In the genomic region with DNA sequence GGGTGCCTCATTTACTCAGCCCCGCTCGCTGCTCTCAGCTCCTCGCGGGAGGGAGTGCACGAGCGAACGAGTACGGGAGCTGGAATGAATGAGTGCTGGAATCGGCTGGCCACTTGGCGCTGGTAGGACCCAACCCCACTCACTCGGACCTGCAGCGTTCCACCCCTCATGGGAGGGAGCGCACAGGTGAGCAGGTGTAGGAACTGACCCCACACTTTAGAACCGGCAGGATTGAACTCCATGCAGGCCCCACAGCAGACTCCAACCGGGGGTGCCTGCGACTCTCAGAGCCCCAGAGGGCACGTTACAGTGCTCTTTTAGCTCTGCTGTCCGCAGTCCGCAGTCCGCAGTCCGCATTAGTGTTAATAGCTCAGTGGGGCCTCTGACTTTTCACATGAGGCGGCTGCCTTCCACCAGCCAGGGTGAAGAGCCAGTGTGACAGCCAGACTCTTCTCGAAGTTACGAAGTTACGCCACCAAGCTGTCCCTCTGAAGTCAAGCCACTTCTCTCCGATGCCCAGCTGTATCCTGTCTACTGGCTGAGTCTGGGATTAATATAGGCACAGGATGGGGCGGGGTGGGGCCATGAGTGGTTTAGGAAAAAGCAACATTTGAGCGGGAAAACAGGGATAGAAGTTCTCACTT, we compare ENCODE assay signal across 13 cellular contexts.
DNase-seq lines count a peak whose midpoint lies in the region; ATAC-seq and TF ChIP-seq lines count a peak whose summit lies in the region.
"Had no signal": no experiment of that assay in that cellular context is flagged by ENCODE, and none has a peak within 500 bp of the region (broad histone marks: within the 10 kb centered on the region; RNA-seq: fewer than 3 reads in every experiment).

No MANE protein-coding gene starts in this region.

- no peak overlapping the region for H2BK12ac ChIP-seq in mesenchymal stem cell (ENCODE audit: low read length in 2 of 2)

- H3K27me3 ChIP-seq in heart left ventricle: peaks cover 0 to 21% (median 7%) of the 10 kb centered on the region in 9 donors
- H3K27me3 ChIP-seq in mesenchymal stem cell (ENCODE audit: control insufficient read depth in 1 of 2, insufficient read depth in 1 of 2, low read length in 2 of 2): no peaks in the 10 kb centered on the region
- H3K27me3 ChIP-seq in testis: no peaks in the 10 kb centered on the region
- H3K27me3 ChIP-seq in MM.1S (replicated peaks; ENCODE audit: insufficient read depth, low read length): no peaks in the 10 kb centered on the region

- H2BK5ac ChIP-seq in mesenchymal stem cell (ENCODE audit: low read depth, low read length, poor library complexity, severe bottlenecking): no peak overlapping the region

- TF ChIP-seq CTCF in WTC11 (IDR thresholded peaks at IDR 0.05) (no peak), heart left ventricle (IDR thresholded peaks at IDR 0.05) (no peak), testis (IDR thresholded peaks at IDR 0.05) (no peak), MM.1S (IDR thresholded peaks at IDR 0.05; ENCODE audit: low read length) (no peak)

- DNase-seq in WTC11 (ENCODE audit: low spot score): peak; percentile 38
- DNase-seq in heart left ventricle: peak in 3 of 5 donors; percentile 14 to 35 (median 17)
- peak; percentile 43 for DNase-seq in mesenchymal stem cell
- DNase-seq in testis: peak; percentile 37
- no peak for DNase-seq in MM.1S
- DNase-seq in DMS 273 treated with DMSO at 0.1 percent for 48 hours (lab: John Stamatoyannopoulos, UW): no peak
- DNase-seq: activated CD4-positive, alpha-beta T cell treated with anti-CD3 and anti-CD28 coated beads, Interleukin-2, amount 50 U/mL, for 48 hours; esophagus squamous epithelium; Karpas-422; NCI-H2171 treated with DMSO at 0.1 percent for 48 hours; OCI-M1; stimulated activated CD4-positive, alpha-beta T cell treated with anti-CD3 and anti-CD28 coated beads, Interleukin-4, amount 100 ng/mL, for 1 hour had no signal

- H3K36me3 ChIP-seq in heart left ventricle (no peaks in the 10 kb centered on the region), mesenchymal stem cell (ENCODE audit: control insufficient read depth in 1 of 2, insufficient read depth in 2 of 2, low read depth in 1 of 2, low read length in 2 of 2) (no peaks in the 10 kb centered on the region), testis (ENCODE audit: low read depth, missing control alignments) (no peaks in the 10 kb centered on the region), MM.1S (replicated peaks; ENCODE audit: insufficient read depth, low read length) (no peaks in the 10 kb centered on the region)
- H3K36me3 ChIP-seq: esophagus squamous epithelium had no signal

- H2AK5ac ChIP-seq in mesenchymal stem cell (ENCODE audit: low read length, severe bottlenecking): no peak overlapping the region

- no peak overlapping the region for H3K27ac Mint-ChIP-seq in WTC11

- no peaks in the 10 kb centered on the region for H3F3A ChIP-seq in MM.1S (ENCODE audit: insufficient read depth, low read length)

- no peaks in the 10 kb centered on the region for H3K36me3 Mint-ChIP-seq in WTC11

- no peak overlapping the region for H4K8ac ChIP-seq in mesenchymal stem cell (ENCODE audit: low read length)

- H2AFZ ChIP-seq in mesenchymal stem cell (ENCODE audit: low read depth, low read length) (peak overlapping the region; percentile 64), MM.1S (ENCODE audit: low read length) (no peak overlapping the region)

- POLR2A ChIA-PET in WTC11 (lab: Charles Lee): no interaction called here

- intact Hi-C loops in heart left ventricle (cut with DNase I) (no loop called here), testis (cut with DNase I; ENCODE audit: low total_unique reads) (no loop called here)

- H3K4ac ChIP-seq in mesenchymal stem cell (ENCODE audit: low read depth in 1 of 2, low read length in 2 of 2): no peak overlapping the region

- H3K4me3 ChIP-seq in heart left ventricle (no peak overlapping the region), mesenchymal stem cell (ENCODE audit: insufficient read depth in 1 of 2, low read depth in 1 of 2, low read length in 2 of 2) (peak overlapping the region; percentile 39 to 56), testis (no peak overlapping the region), MM.1S (ENCODE audit: low read length) (no peak overlapping the region)

- H3K9ac ChIP-seq in mesenchymal stem cell (ENCODE audit: low read length) (no peak overlapping the region), MM.1S (ENCODE audit: low read length) (no peak overlapping the region)

- peak overlapping the region; percentile 92 for H3K4me2 ChIP-seq in mesenchymal stem cell (ENCODE audit: low read length, poor library complexity, severe bottlenecking)
- H3K4me2 ChIP-seq in MM.1S (ENCODE audit: low read depth, low read length): no peak overlapping the region

- no peaks in the 10 kb centered on the region for H4K20me1 ChIP-seq in MM.1S (ENCODE audit: insufficient read depth, low read length)

- no peak overlapping the region for H2BK15ac ChIP-seq in mesenchymal stem cell (ENCODE audit: low read depth, poor library complexity, severe bottlenecking)

- no peaks in the 10 kb centered on the region for H3K9me3 Mint-ChIP-seq in WTC11

- H3K79me1 ChIP-seq in mesenchymal stem cell (replicated peaks; ENCODE audit: low read length, poor library complexity, severe bottlenecking): no peaks in the 10 kb centered on the region

- H3K4me1 ChIP-seq in heart left ventricle (peaks cover 0 to 3% (median 0%) of the 10 kb centered on the region in 12 donors), mesenchymal stem cell (ENCODE audit: control insufficient read depth, insufficient read depth, low read depth, low read length) (peaks cover 6% of the 10 kb centered on the region), testis (no peaks in the 10 kb centered on the region), MM.1S (ENCODE audit: low read length) (peaks cover 7% of the 10 kb centered on the region; the same call in 1 of the 2 replicates)
- H3K4me1 ChIP-seq: esophagus squamous epithelium had no signal

- no peak overlapping the region for H4K91ac ChIP-seq in mesenchymal stem cell (ENCODE audit: low read length)

- H3K27ac ChIP-seq in heart left ventricle: no peak overlapping the region
- no peak overlapping the region for H3K27ac ChIP-seq in mesenchymal stem cell (ENCODE audit: low read length, poor library complexity, severe bottlenecking)
- no peak overlapping the region for H3K27ac ChIP-seq in testis
- H3K27ac ChIP-seq in MM.1S (ENCODE audit: low read length): no peak overlapping the region
- H3K27ac ChIP-seq: esophagus squamous epithelium had no signal

- 17 to 31% (median 26%) methylated on average over 22 to 28 of the region's 28 CpGs for WGBS in heart left ventricle, 4 donors
- 11% methylated on average over 28 of the region's 28 CpGs for WGBS in mesenchymal stem cell
- WGBS in testis, 2 donors: 32 to 53% methylated on average over 20 to 28 of the region's 28 CpGs

- peaks cover 14% of the 10 kb centered on the region for H3K27me3 Mint-ChIP-seq in WTC11 (ENCODE audit: low read depth)

- CTCF ChIA-PET in WTC11 (lab: Charles Lee): interaction anchor here (1.1 to 2.9 kb wide), 3 partner anchors 8 to 270 kb away, joined by 3 to 18 read pairs (median 4); no protein-coding TSS in a partner anchor

- peak; percentile 89 for ATAC-seq in WTC11
- peak; percentile 42 to 79 (median 63) for ATAC-seq in heart left ventricle
- ATAC-seq in HG03460 (IDR thresholded peaks at IDR 0.05; ENCODE audit: unreplicated experiment): no peak

- no peak overlapping the region for H2BK120ac ChIP-seq in mesenchymal stem cell (ENCODE audit: low read depth, low read length)

- H3K23ac ChIP-seq in mesenchymal stem cell (ENCODE audit: low read length in 2 of 2): no peak overlapping the region

- H3K4me1 Mint-ChIP-seq in WTC11: peaks cover 10% of the 10 kb centered on the region

- no peaks in the 10 kb centered on the region for H3K9me3 ChIP-seq in heart left ventricle
- H3K9me3 ChIP-seq in mesenchymal stem cell (ENCODE audit: control insufficient read depth, low read length): no peaks in the 10 kb centered on the region
- H3K9me3 ChIP-seq in testis: no peaks in the 10 kb centered on the region
- H3K9me3 ChIP-seq in MM.1S (replicated peaks; ENCODE audit: insufficient read depth, low read length): no peaks in the 10 kb centered on the region
- H3K9me3 ChIP-seq: esophagus squamous epithelium had no signal

- peak overlapping the region; percentile 66 for H3K4me3 Mint-ChIP-seq in WTC11

- TF ChIP-seq POLR2A in heart left ventricle (IDR thresholded peaks at IDR 0.05) (no peak), testis (IDR thresholded peaks at IDR 0.05) (no peak)

- no peaks in the 10 kb centered on the region for H3K9me2 ChIP-seq in MM.1S (replicated peaks; ENCODE audit: insufficient read depth, low read length)

- no peaks in the 10 kb centered on the region for H3K79me2 ChIP-seq in MM.1S (ENCODE audit: low read length)

- H3K18ac ChIP-seq in mesenchymal stem cell (ENCODE audit: low read depth in 1 of 2, low read length in 2 of 2): no peak overlapping the region

- peak overlapping the region in 1 of 2 experiments; percentile 18 for H3K14ac ChIP-seq in mesenchymal stem cell (ENCODE audit: low read length in 2 of 2)

TF ChIP-seq in WTC11, 78 proteins besides CTCF, POLR2A, EP300 and RAD21 (continues in another document):
- TF ChIP-seq, protein P1, sequence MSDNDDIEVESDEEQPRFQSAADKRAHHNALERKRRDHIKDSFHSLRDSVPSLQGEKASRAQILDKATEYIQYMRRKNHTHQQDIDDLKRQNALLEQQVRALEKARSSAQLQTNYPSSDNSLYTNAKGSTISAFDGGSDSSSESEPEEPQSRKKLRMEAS (CRISPR knock-in tag; IDR thresholded peaks at IDR 0.05): peak; percentile 76; the same call in 1 of the 2 replicates

Comparison
In these comparisons a context has a peak if more than half of its experiments do, and no peak if none do; other contexts are left out.
1. DNase-seq: peak in WTC11 (single experiment), heart left ventricle (3 of 5), mesenchymal stem cell (single experiment) and testis (single experiment); none in MM.1S (single experiment) and DMS 273 treated with DMSO at 0.1 percent for 48 hours (single experiment).
2. H3K4me3 ChIP-seq: peak in mesenchymal stem cell (2 of 2); none in heart left ventricle (0 of 12), testis (0 of 2) and MM.1S (single experiment).